In genomic region chr9:131546336-131547084, GRCh38 we compare ENCODE assay signal across 8 cellular contexts. TPM values are rescaled to one million over a fixed set of nuclear protein-coding genes. Genes with fewer than 3 reads are reported as not detected.
A peak's percentile ranks its signal among the peaks of the same experiment; 100 is the strongest.
DNase-seq lines count a peak whose midpoint lies in the region; ATAC-seq and TF ChIP-seq lines count a peak whose summit lies in the region.

No MANE protein-coding gene starts in this region.

- DNase-seq in stimulated activated CD4-positive, alpha-beta T cell treated with anti-CD3 and anti-CD28 coated beads, Interleukin-4, amount 100 ng/mL, for 24 hours = peak; percentile 17
- DNase-seq in stimulated activated CD4-positive, alpha-beta T cell treated with anti-CD3 and anti-CD28 coated beads, Interleukin-2, amount 100 ng/mL, for 48 hours = no peak
- no peak for DNase-seq in WERI-Rb-1
- DNase-seq in upper lobe of right lung = no peak
- no peak for DNase-seq in mesenteric fat pad (ENCODE audit: low spot score)
- DNase-seq in COR-L47 (lab: John Stamatoyannopoulos, UW) = no peak

- H3K9me3 ChIP-seq in WERI-Rb-1 (ENCODE audit: severe bottlenecking) (peaks cover 29% of the 10 kb centered on the region), iPS-18a (ENCODE audit: control insufficient read depth, low read depth, low read length) (peaks cover 5% of the 10 kb centered on the region), upper lobe of right lung (peaks cover 7% of the 10 kb centered on the region)

- no peaks in the 10 kb centered on the region for H3K4me1 ChIP-seq in iPS-18a (ENCODE audit: control insufficient read depth, low read depth, low read length)
- peaks cover 13% of the 10 kb centered on the region for H3K4me1 ChIP-seq in upper lobe of right lung

- peak overlapping the region; percentile 34 for H3K4me3 ChIP-seq in WERI-Rb-1 (ENCODE audit: low read depth, low read length)
- peak overlapping the region; percentile 54 for H3K4me3 ChIP-seq in iPS-18a (ENCODE audit: low read length)
- peak overlapping the region; percentile 45 for H3K4me3 ChIP-seq in upper lobe of right lung

- no peak overlapping the region for H3K27ac ChIP-seq in WERI-Rb-1
- H3K27ac ChIP-seq in iPS-18a (ENCODE audit: low read length) = no peak overlapping the region
- no peak overlapping the region for H3K27ac ChIP-seq in upper lobe of right lung

- H3K27me3 ChIP-seq in WERI-Rb-1 (ENCODE audit: insufficient read depth, low read depth, severe bottlenecking) (no peaks in the 10 kb centered on the region), iPS-18a (ENCODE audit: control insufficient read depth, insufficient read depth, low read length) (peaks cover 44% of the 10 kb centered on the region), upper lobe of right lung (peaks cover 26% of the 10 kb centered on the region)

- no peak for TF ChIP-seq CTCF in WERI-Rb-1 (IDR thresholded peaks at IDR 0.05; ENCODE audit: low read depth, low read length)
- TF ChIP-seq CTCF in upper lobe of right lung (IDR thresholded peaks at IDR 0.05) = no peak

- intact Hi-C loops in upper lobe of right lung (cut with DNase I) = no loop called here

- H3K9ac ChIP-seq in iPS-18a (ENCODE audit: low read length) = no peak overlapping the region

- ATAC-seq in upper lobe of right lung (peak; percentile 12), GM18873 (IDR thresholded peaks at IDR 0.05; ENCODE audit: low FRiP score, unreplicated experiment) (no peak)

- H3K36me3 ChIP-seq in WERI-Rb-1 (no peaks in the 10 kb centered on the region), iPS-18a (ENCODE audit: control insufficient read depth, low read depth, low read length) (no peaks in the 10 kb centered on the region), upper lobe of right lung (no peaks in the 10 kb centered on the region)

RNA-seq across cellular contexts. Expression of gene PRRT1B, which starts 1.2 kb away (rescaled TPM):
- total RNA-seq in upper lobe of right lung (3.9 TPM), mesenteric fat pad (not detected)

RNA-seq across cellular contexts. Expression of gene UCK1, which starts 15.4 kb away (rescaled TPM):
- total RNA-seq in upper lobe of right lung (27.9 TPM), mesenteric fat pad (24.6 TPM)

RNA-seq across cellular contexts. Expression of gene POMT1, which starts 43.8 kb away (rescaled TPM):
- total RNA-seq in upper lobe of right lung (25.2 TPM), mesenteric fat pad (17.3 TPM)
